ENCODE assay signal across 1 cellular context in genomic region chr10:132806126-132807061, GRCh38.
TF ChIP-seq lines count a peak whose summit lies in the region.

No MANE protein-coding gene starts in this region.

TF ChIP-seq in H1, 55 proteins besides CTCF, POLR2A, EP300 and RAD21 (continued from another document):
- TF ChIP-seq RNF2 (IDR thresholded peaks at IDR 0.05; ENCODE audit: borderline replicate concordance, low read depth, low read length, missing control alignments, poor library complexity, severe bottlenecking) = no peak
